8 cellular contexts compared by ENCODE assay signal in the genomic region with DNA sequence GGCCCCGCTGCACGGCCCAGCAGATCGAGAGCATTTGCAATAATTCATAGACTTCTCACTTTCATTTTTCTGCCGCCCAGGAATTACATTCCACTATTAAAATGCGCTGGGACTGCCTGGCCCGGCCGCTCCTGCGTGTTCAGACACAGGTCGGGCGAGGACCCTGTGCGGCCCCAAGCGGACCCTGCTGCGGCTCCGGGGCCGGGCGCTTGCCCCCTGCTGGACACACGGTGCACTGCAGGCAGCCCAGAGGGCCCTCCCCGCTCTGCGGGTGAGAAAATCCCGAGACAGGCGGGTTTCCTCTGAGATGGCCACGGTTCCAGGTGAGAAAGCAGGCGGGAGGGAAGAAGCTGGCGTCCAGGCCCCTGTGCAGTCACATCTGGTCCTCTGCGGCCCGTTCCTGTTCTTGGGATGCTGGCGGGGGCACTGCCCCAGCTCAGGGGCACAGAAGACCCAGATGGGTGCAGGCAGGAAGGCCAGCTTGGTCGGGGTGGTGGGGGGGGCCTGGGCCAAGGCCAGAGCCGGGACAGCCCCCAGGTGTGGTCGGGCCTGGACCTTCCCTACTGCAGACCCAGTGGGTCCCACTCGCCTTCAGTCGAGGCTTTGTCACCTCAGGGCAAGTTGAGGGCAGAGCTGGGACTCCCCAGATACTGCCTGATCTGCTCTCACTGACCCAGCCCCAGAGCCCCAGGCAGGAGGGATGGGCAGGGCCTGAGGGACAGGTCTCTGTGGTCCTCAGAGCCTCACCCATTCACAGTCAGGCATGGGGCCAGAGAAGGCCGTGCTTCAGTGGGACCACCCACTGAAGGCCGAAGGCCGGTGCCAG.
A peak's percentile ranks its signal among the peaks of the same experiment; 100 is the strongest.
DNase-seq lines count a peak whose midpoint lies in the region; ATAC-seq and TF ChIP-seq lines count a peak whose summit lies in the region.
"Not testable (repeated sequence)": the region's sequence is repeated elsewhere in the genome, so short reads cannot be mapped to it uniquely, and the experiment has no call there.

No MANE protein-coding gene starts in this region.

- not testable (repeated sequence) for H3K36me3 Mint-ChIP-seq in natural killer cell treated with Interleukin-12 subunit alpha and Interleukin-12 subunit beta and Interleukin-15 and Interleukin-18, amount 100 ng/mL, for 72 hours

- ATAC-seq in natural killer cell treated with Interleukin-12 subunit alpha and Interleukin-12 subunit beta and Interleukin-15 and Interleukin-18, amount 100 ng/mL, for 72 hours = peak; percentile 72 to 88

- H3K9ac ChIP-seq in adipocyte (ENCODE audit: low read length) = not testable (repeated sequence)

- TF ChIP-seq CTCF in AG09309 (IDR thresholded peaks at IDR 0.05; ENCODE audit: control insufficient read depth, insufficient read depth, low read depth, low read length, missing control alignments) = peak; percentile 74

- H3K4me1 Mint-ChIP-seq in natural killer cell treated with Interleukin-12 subunit alpha and Interleukin-12 subunit beta and Interleukin-15 and Interleukin-18, amount 100 ng/mL, for 72 hours (ENCODE audit: low read depth in 2 of 2) = not testable (repeated sequence)

- not testable (repeated sequence) for H3K4me1 ChIP-seq in adipocyte (ENCODE audit: control insufficient read depth, insufficient read depth, low read length)

- DNase-seq in AG09309 (ENCODE audit: low read depth) = not testable (repeated sequence)
- DNase-seq in GM19240 (ENCODE audit: insufficient read length, low spot score) (peak; percentile 50), NCI-H1417 (lab: John Stamatoyannopoulos, UW) (peak; percentile 17 to 49 (median 34)), adipocyte (ENCODE audit: low read depth) (peak; percentile 60), glomerular visceral epithelial cell (ENCODE audit: extremely low spot score) (peak; percentile 35)
- DNase-seq in activated CD4-positive, alpha-beta T cell treated with anti-CD3 and anti-CD28 coated beads for 24 hours (ENCODE audit: low read depth in 2 of 2) = peak; percentile 31 to 56
- peak; percentile 71 for DNase-seq in natural killer cell treated with Interleukin-12 subunit alpha and Interleukin-12 subunit beta and Interleukin-15 and Interleukin-18, amount 100 ng/mL, for 72 hours (ENCODE audit: low spot score)
- peak; percentile 39 for DNase-seq in stimulated activated CD8-positive, alpha-beta memory T cell treated with anti-CD3 and anti-CD28 coated beads, Interleukin-15, amount 100 ng/mL, for 1 hour (ENCODE audit: low read depth)

- peaks cover 15% of the 10 kb centered on the region for H3K27me3 ChIP-seq in adipocyte (replicated peaks; ENCODE audit: control insufficient read depth, insufficient read depth, low read length)

- H3K9me3 Mint-ChIP-seq in natural killer cell treated with Interleukin-12 subunit alpha and Interleukin-12 subunit beta and Interleukin-15 and Interleukin-18, amount 100 ng/mL, for 72 hours = not testable (repeated sequence)

- not testable (repeated sequence) for H3K27ac Mint-ChIP-seq in natural killer cell treated with Interleukin-12 subunit alpha and Interleukin-12 subunit beta and Interleukin-15 and Interleukin-18, amount 100 ng/mL, for 72 hours

- H3K9me3 ChIP-seq in adipocyte (ENCODE audit: control insufficient read depth, low read length) = not testable (repeated sequence)

- H3K27me3 Mint-ChIP-seq in natural killer cell treated with Interleukin-12 subunit alpha and Interleukin-12 subunit beta and Interleukin-15 and Interleukin-18, amount 100 ng/mL, for 72 hours = peaks cover 6 to 13% of the 10 kb centered on the region in 2 donors

- H3K4me3 Mint-ChIP-seq in natural killer cell treated with Interleukin-12 subunit alpha and Interleukin-12 subunit beta and Interleukin-15 and Interleukin-18, amount 100 ng/mL, for 72 hours = not testable (repeated sequence)

- H3K36me3 ChIP-seq in adipocyte (ENCODE audit: control insufficient read depth, insufficient read depth, low read length, severe bottlenecking) = not testable (repeated sequence)

- not testable (repeated sequence) for H3K4me3 ChIP-seq in AG09309 (ENCODE audit: control insufficient read depth, low read depth, low read length)
- peak overlapping the region; percentile 37 for H3K4me3 ChIP-seq in adipocyte (ENCODE audit: low read length)
